1 cellular context compared by ENCODE assay signal in the genomic region with DNA sequence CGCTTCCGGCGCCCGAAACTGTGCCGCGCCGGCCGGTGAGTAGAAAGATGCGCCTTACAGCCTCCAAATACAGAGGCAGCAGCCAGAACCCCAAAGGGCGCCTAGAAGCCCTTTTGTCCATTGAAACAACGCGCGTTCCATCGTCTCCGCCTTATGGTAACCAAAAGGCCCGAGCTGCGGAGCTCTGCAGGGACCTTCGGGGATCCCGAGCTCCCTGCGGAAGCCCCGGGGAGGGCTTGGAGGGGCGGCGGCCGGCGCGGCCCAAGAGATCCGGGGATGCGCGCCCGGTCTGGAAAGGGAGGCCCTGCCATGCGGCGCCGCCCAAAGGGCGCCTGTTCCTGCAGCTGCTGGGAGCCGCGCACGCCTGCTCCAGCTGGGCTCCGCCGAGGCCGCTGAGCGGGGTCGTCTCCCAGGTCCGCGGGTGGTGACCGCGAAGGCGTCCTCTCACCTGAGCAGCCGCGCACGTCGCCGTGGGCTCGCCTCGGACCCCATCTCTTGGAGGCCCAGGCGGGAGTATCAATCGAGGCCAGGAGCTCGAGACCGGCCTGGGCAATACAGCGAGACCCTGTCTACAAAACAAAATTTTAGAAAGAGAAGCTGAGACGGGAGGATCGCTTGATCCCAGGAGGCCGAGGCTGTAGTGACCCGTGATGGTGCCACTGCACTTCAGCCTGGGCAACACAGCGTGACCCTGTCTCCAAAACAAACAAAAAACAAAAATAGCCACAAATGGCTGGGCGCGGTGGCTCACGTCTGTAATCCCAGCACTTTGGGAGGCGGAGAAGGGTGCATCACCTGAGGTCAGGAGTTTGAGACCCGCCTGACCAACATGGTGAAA.
TF ChIP-seq lines count a peak whose summit lies in the region.

No MANE protein-coding gene starts in this region.

TF ChIP-seq in HepG2, 621 proteins besides CTCF, POLR2A, EP300 and RAD21 (continued from another document):
- TF ChIP-seq, protein P1, sequence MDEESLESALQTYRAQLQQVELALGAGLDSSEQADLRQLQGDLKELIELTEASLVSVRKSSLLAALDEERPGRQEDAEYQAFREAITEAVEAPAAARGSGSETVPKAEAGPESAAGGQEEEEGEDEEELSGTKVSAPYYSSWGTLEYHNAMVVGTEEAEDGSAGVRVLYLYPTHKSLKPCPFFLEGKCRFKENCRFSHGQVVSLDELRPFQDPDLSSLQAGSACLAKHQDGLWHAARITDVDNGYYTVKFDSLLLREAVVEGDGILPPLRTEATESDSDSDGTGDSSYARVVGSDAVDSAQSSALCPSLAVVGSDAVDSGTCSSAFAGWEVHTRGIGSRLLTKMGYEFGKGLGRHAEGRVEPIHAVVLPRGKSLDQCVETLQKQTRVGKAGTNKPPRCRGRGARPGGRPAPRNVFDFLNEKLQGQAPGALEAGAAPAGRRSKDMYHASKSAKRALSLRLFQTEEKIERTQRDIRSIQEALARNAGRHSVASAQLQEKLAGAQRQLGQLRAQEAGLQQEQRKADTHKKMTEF (CRISPR knock-in tag; IDR thresholded peaks at IDR 0.05): peak; percentile 85
